In genomic region chr5:129104910-129105455, GRCh38 we compare ENCODE assay signal across 21 cellular contexts. TPM values are rescaled to one million over a fixed set of nuclear protein-coding genes. Genes with fewer than 3 reads are reported as not detected.
A peak's percentile ranks its signal among the peaks of the same experiment; 100 is the strongest.
DNase-seq lines count a peak whose midpoint lies in the region; ATAC-seq, FAIRE-seq and TF ChIP-seq lines count a peak whose summit lies in the region.
"Had no signal": no experiment of that assay in that cellular context is flagged by ENCODE, and none has a peak within 500 bp of the region (broad histone marks: within the 10 kb centered on the region; RNA-seq: fewer than 3 reads in every experiment).

No MANE protein-coding gene starts in this region.

- ATAC-seq in HepG2 (no peak), right lobe of liver (no peak), K562 (no peak)
- ATAC-seq: HCT116 had no signal

- H3K79me2 ChIP-seq in HepG2 (ENCODE audit: insufficient read depth, low read length) (peaks cover 26% of the 10 kb centered on the region), K562 (ENCODE audit: control insufficient read depth, insufficient read depth, low read length) (peaks cover 48% of the 10 kb centered on the region)

- H3K27me3 ChIP-seq in HepG2 (ENCODE audit: control insufficient read depth in 1 of 2, insufficient read depth in 2 of 2, low read length in 2 of 2), result no peaks in the 10 kb centered on the region; a peak in 1 of 5 replicates
- no peaks in the 10 kb centered on the region for H3K27me3 ChIP-seq in right lobe of liver
- H3K27me3 ChIP-seq in K562 (ENCODE audit: control insufficient read depth in 2 of 2, insufficient read depth in 2 of 2, low read length in 2 of 2), result no peaks in the 10 kb centered on the region
- no peaks in the 10 kb centered on the region for H3K27me3 ChIP-seq in skeletal muscle tissue (ENCODE audit: control insufficient read depth in 3 of 3, insufficient read depth in 3 of 3, low read length in 3 of 3)
- H3K27me3 ChIP-seq: BE2C had no signal

- H4K20me1 ChIP-seq in HepG2 (ENCODE audit: insufficient read depth, low read length) (no peaks in the 10 kb centered on the region), K562 (replicated peaks; ENCODE audit: control insufficient read depth, insufficient read depth, low read length) (no peaks in the 10 kb centered on the region)

- CTCF ChIA-PET in HepG2 (lab: Yijun Ruan, JAX; ENCODE audit: low intra/inter-chr PET ratio, low total read pairs), result no interaction called here
- CTCF ChIA-PET in K562 (lab: Yijun Ruan, JAX; ENCODE audit: low intra/inter-chr PET ratio), result no interaction called here

- no peak for TF ChIP-seq POLR2A in HepG2 (IDR thresholded peaks at IDR 0.05; ENCODE audit: insufficient read depth in 1 of 2, low read depth in 2 of 2, low read length in 2 of 2)
- TF ChIP-seq POLR2A in right lobe of liver (IDR thresholded peaks at IDR 0.05), result no peak
- TF ChIP-seq POLR2A in K562 (conservative IDR thresholded peaks at IDR 0.05), result no peak

- TF ChIP-seq RAD21 in HepG2 (CRISPR knock-in tag; IDR thresholded peaks at IDR 0.05) (no peak), K562 (CRISPR knock-in tag; conservative IDR thresholded peaks at IDR 0.05 in 1 of 2, IDR thresholded peaks at IDR 0.05 in 1 of 2) (no peak)

- no peak for DNase-seq in HepG2 (ENCODE audit: low spot score)
- no peak for DNase-seq in right lobe of liver
- no peak for DNase-seq in K562 (ENCODE audit: extremely low read depth in 1 of 4, low spot score in 3 of 4)
- DNase-seq in ureter (ENCODE audit: low spot score), result no peak
- DNase-seq in HUDEP-2 (lab: John Stamatoyannopoulos, UW; ENCODE audit: unreplicated experiment in 76 of 76), result no peak
- DNase-seq: ACHN; BE2C; C1 segment of cervical spinal cord; CD4-positive, CD25-positive, alpha-beta regulatory T cell; CD8-positive, alpha-beta memory T cell; COR-L47; DMS 273 treated with DMSO at 0.1 percent for 48 hours; DMS53; GDM1; GM23248; H7; HFFc6 had no signal

- H3K4me3 ChIP-seq in HepG2 (replicated peaks in 1 of 3; ENCODE audit: insufficient read depth in 1 of 3, low read depth in 2 of 3, low read length in 3 of 3) (no peak overlapping the region), right lobe of liver (no peak overlapping the region), K562 (no peak overlapping the region), skeletal muscle tissue (ENCODE audit: low read length in 3 of 3) (no peak overlapping the region)
- H3K4me3 ChIP-seq: GM23248 had no signal

- H3K9me3 ChIP-seq in HepG2 (ENCODE audit: low read length) (no peaks in the 10 kb centered on the region), right lobe of liver (no peaks in the 10 kb centered on the region), K562 (replicated peaks; ENCODE audit: control insufficient read depth, insufficient read depth, low read depth, low read length) (no peaks in the 10 kb centered on the region), skeletal muscle tissue (ENCODE audit: control insufficient read depth in 3 of 3, low read length in 3 of 3) (no peaks in the 10 kb centered on the region)
- H3K9me3 ChIP-seq: BE2C had no signal

- 97% methylated on average over 5 of the region's 5 CpGs for WGBS in HepG2 (ENCODE audit: low lambda C conversion rate)
- 95% methylated on average over 5 of the region's 5 CpGs for WGBS in right lobe of liver (ENCODE audit: insufficient coverage, low coverage, low lambda C conversion rate, missing lambda C conversion rate)
- 94% methylated on average over 5 of the region's 5 CpGs for WGBS in K562 (ENCODE audit: insufficient coverage, low coverage, missing lambda C conversion rate)

- no peak overlapping the region for H3K4me2 ChIP-seq in HepG2 (ENCODE audit: low read depth, low read length)
- H3K4me2 ChIP-seq in K562 (ENCODE audit: insufficient read depth, low read length), result no peak overlapping the region
- H3K4me2 ChIP-seq: KMS-11 had no signal

- FAIRE-seq in HepG2 (lab: Jason Lieb, UNC) (no peak), K562 (lab: Jason Lieb, UNC) (no peak)

- H3K27ac ChIP-seq in HepG2 (ENCODE audit: extremely low read length, insufficient read depth, low read length) (no peak overlapping the region), right lobe of liver (no peak overlapping the region), K562 (ENCODE audit: extremely low read depth, low read depth, low read length) (no peak overlapping the region), skeletal muscle tissue (ENCODE audit: low read depth, low read length) (peak overlapping the region; percentile 9)
- H3K27ac ChIP-seq: GM23248, HL-60, KMS-11 had no signal

- H3K9me1 ChIP-seq in K562 (ENCODE audit: control insufficient read depth, insufficient read depth, low read length), result no peaks in the 10 kb centered on the region

- BruUV-seq in HepG2 (replicated peaks; lab: Mats Ljungman, UMichigan) (no TSS peak), K562 (replicated peaks; lab: Mats Ljungman, UMichigan) (no TSS peak)

- TF ChIP-seq EP300 in HepG2 (IDR thresholded peaks at IDR 0.05; ENCODE audit: low read depth in 2 of 2, low read length in 2 of 2), result no peak
- TF ChIP-seq EP300 in HepG2 (CRISPR knock-in tag; IDR thresholded peaks at IDR 0.05; ENCODE audit: borderline replicate concordance), result no peak
- no peak for TF ChIP-seq EP300 in K562 (IDR thresholded peaks at IDR 0.05; ENCODE audit: low read length)

- H2AFZ ChIP-seq in HepG2 (ENCODE audit: low read length) (no peak overlapping the region), K562 (ENCODE audit: low read depth, low read length) (no peak overlapping the region)
- H2AFZ ChIP-seq: GM23248 had no signal

- POLR2A ChIA-PET in HepG2 (lab: Yijun Ruan, JAX), result no interaction called here
- POLR2A ChIA-PET in K562 (lab: Yijun Ruan, JAX), result no interaction called here

- no peak overlapping the region for H3K9ac ChIP-seq in HepG2 (ENCODE audit: insufficient read depth, low read depth, low read length)
- no peak overlapping the region for H3K9ac ChIP-seq in K562 (ENCODE audit: insufficient read depth in 1 of 2, low read depth in 2 of 2, low read length in 2 of 2)
- H3K9ac ChIP-seq in skeletal muscle tissue (ENCODE audit: low read depth in 1 of 3, low read length in 3 of 3), result no peak overlapping the region
- H3K9ac ChIP-seq: GM23248, KMS-11 had no signal

- TF ChIP-seq CTCF in HepG2 (CRISPR knock-in tag; IDR thresholded peaks at IDR 0.05), result no peak
- TF ChIP-seq CTCF in right lobe of liver (IDR thresholded peaks at IDR 0.05), result no peak
- no peak for TF ChIP-seq CTCF in K562 (IDR thresholded peaks at IDR 0.05 in 2 of 3, conservative IDR thresholded peaks at IDR 0.05 in 1 of 3; ENCODE audit: insufficient read depth in 2 of 3, low read depth in 1 of 3, low read length in 3 of 3)

- intact Hi-C loops in HepG2 (cut with micrococcal nuclease; ENCODE audit: unreplicated experiment) (no loop called here), right lobe of liver (cut with DNase I) (no loop called here), K562 (cut with micrococcal nuclease) (no loop called here)

- H3K4me1 ChIP-seq in HepG2 (ENCODE audit: insufficient read depth, low read length), result no peaks in the 10 kb centered on the region
- H3K4me1 ChIP-seq in right lobe of liver, result peaks cover 0 to 20% (median 1%) of the 10 kb centered on the region in 4 donors
- no peaks in the 10 kb centered on the region for H3K4me1 ChIP-seq in K562 (replicated peaks in 1 of 2; ENCODE audit: control insufficient read depth in 2 of 2, insufficient read depth in 2 of 2, low read length in 2 of 2)
- H3K4me1 ChIP-seq in skeletal muscle tissue (ENCODE audit: control insufficient read depth in 3 of 3, insufficient read depth in 3 of 3, low read length in 3 of 3), result no peaks in the 10 kb centered on the region

- H3K36me3 ChIP-seq in HepG2 (replicated peaks in 1 of 2; ENCODE audit: control insufficient read depth in 1 of 2, insufficient read depth in 2 of 2, low read length in 2 of 2), result peaks cover 2 to 26% of the 10 kb centered on the region in 2 experiments; a peak in 4 of 5 replicates
- H3K36me3 ChIP-seq in right lobe of liver, result peaks cover 0 to 7% (median 4%) of the 10 kb centered on the region in 4 donors
- peaks cover 40% of the 10 kb centered on the region for H3K36me3 ChIP-seq in K562 (ENCODE audit: control insufficient read depth, insufficient read depth, low read length)
- H3K36me3 ChIP-seq in skeletal muscle tissue (ENCODE audit: control insufficient read depth in 3 of 3, insufficient read depth in 3 of 3, low read length in 3 of 3), result peaks cover 3 to 13% (median 5%) of the 10 kb centered on the region in 3 donors

- in situ Hi-C loops in HepG2 (cut with HindIII; ENCODE audit: extremely low pct_ligation_motif_present, low pct_unique_long_range_greater_than_20kb) (loop anchor here (25.0 kb wide), 1 partner anchor 893 kb away; no protein-coding TSS in a partner anchor), K562 (cut with MboI) (no loop called here)

RNA-seq across cellular contexts. Expression of gene ISOC1, which starts 10.4 kb away (rescaled TPM):
- total RNA-seq in HepG2 (2016; rRNA removed; fragmentation: Illumina TruSeq; extraction: Trizol) (51.3 and 65.0 TPM in 2 replicates), right lobe of liver (10 to 100 TPM; 32.2 to 52.8 (median 44.4) TPM), K562 (2014; rRNA removed) (47.3 and 52.0 TPM in 2 replicates), K562 (2014; rRNA removed; fragmentation: Illumina TruSeq; extraction: Trizol) (51.3 and 52.3 TPM in 2 replicates), K562 (2015; rRNA removed; fragmentation: Illumina TruSeq; extraction: Trizol) (49.3 and 52.6 TPM in 2 replicates), K562 (2021) (50.5 and 54.0 TPM in 2 replicates), skeletal muscle tissue (32.4 TPM), ureter (21.1 TPM)
- 15.5 and 15.7 TPM in 2 replicates for total RNA-seq in HepG2 (2016; cell fraction: cytosol; rRNA removed; fragmentation: Illumina TruSeq; extraction: Trizol; ENCODE audit: low read depth)
- total RNA-seq in HepG2 (2016; cell fraction: insoluble cytoplasmic fraction; rRNA removed; fragmentation: Illumina TruSeq; extraction: Trizol), result 51.7 and 63.3 TPM in 2 replicates
- 27.2 and 27.5 TPM in 2 replicates for total RNA-seq in HepG2 (2016; cell fraction: membrane; rRNA removed; fragmentation: Illumina TruSeq; extraction: Trizol)
- 35.1 and 38.5 TPM in 2 replicates for total RNA-seq in HepG2 (2016; cell fraction: nucleus; rRNA removed; fragmentation: Illumina TruSeq; extraction: Trizol)
- polyA plus RNA-seq in HepG2 (2011; rRNA removed) (22.1 and 25.7 TPM in 2 replicates), K562 (2011; rRNA removed) (46.3 and 67.9 TPM in 2 replicates), K562 (2014; fragmentation: Illumina TruSeq; extraction: Trizol) (52.3 and 60.9 TPM in 2 replicates), K562 (2014; fragmentation: Nextera tagmentation; extraction: Ambion mirVana) (10 to 100 TPM; 14.0 to 20.7 TPM), K562 (2014; rRNA removed) (55.9 and 66.5 TPM in 2 replicates)
- polyA plus RNA-seq in HepG2 (2011; cell fraction: cytosol; rRNA removed), result 16.8 and 22.5 TPM in 2 replicates
- polyA plus RNA-seq in HepG2 (2011; cell fraction: nucleus; rRNA removed), result 11.6 and 11.8 TPM in 2 replicates
- polyA plus RNA-seq in HepG2 (2012), result 22.3 and 26.6 TPM in 2 replicates
- polyA plus RNA-seq in HepG2 (2016; cell fraction: cytosol; fragmentation: Illumina TruSeq; extraction: Trizol; ENCODE audit: low read depth), result 6.3 and 8.5 TPM in 2 replicates
- polyA plus RNA-seq in HepG2 (2016; cell fraction: insoluble cytoplasmic fraction; fragmentation: Illumina TruSeq; extraction: Trizol; ENCODE audit: low read depth), result 89.1 and 90.6 TPM in 2 replicates
- polyA plus RNA-seq in HepG2 (2016; cell fraction: membrane; fragmentation: Illumina TruSeq; extraction: Trizol; ENCODE audit: low read depth), result 21.1 and 21.2 TPM in 2 replicates
- 52.9 and 62.0 TPM in 2 replicates for polyA plus RNA-seq in HepG2 (2016; cell fraction: nucleus; fragmentation: Illumina TruSeq; extraction: Trizol; ENCODE audit: insufficient read depth, low read depth)
- polyA minus RNA-seq in HepG2 (2011; rRNA and poly(A)+ RNA removed; ENCODE audit: low replicate concordance), result 30.2 and 33.7 TPM in 2 replicates
- 20.3 and 24.0 TPM in 2 replicates for polyA minus RNA-seq in HepG2 (2011; cell fraction: cytosol; rRNA and poly(A)+ RNA removed)
- polyA minus RNA-seq in HepG2 (2011; cell fraction: nucleus; rRNA and poly(A)+ RNA removed), result 37.9 and 43.9 TPM in 2 replicates
- total RNA-seq in K562 (2011; cell fraction: chromatin; rRNA removed; ENCODE audit: low replicate concordance), result 7.7 and 15.0 TPM in 2 replicates
- 8.7 and 10.7 TPM in 2 replicates for total RNA-seq in K562 (2011; cell fraction: nucleolus; rRNA removed)
- total RNA-seq in K562 (2011; cell fraction: nucleoplasm; rRNA removed), result 12.4 and 20.6 TPM in 2 replicates
- 41.2 TPM in 2 replicates for polyA plus RNA-seq in K562 (2011; cell fraction: cytosol; rRNA removed)
- polyA plus RNA-seq in K562 (2011; cell fraction: nucleus; rRNA removed), result 12.5 and 14.6 TPM in 2 replicates
- polyA plus RNA-seq in K562 (2012), result 32.7 and 47.2 TPM in 2 replicates
- 52.4 and 67.7 TPM in 2 replicates for polyA minus RNA-seq in K562 (2011; rRNA and poly(A)+ RNA removed)
- 22.9 and 34.2 TPM in 2 replicates for polyA minus RNA-seq in K562 (2011; cell fraction: cytosol; rRNA and poly(A)+ RNA removed)
- 12.0 and 17.7 TPM in 2 replicates for polyA minus RNA-seq in K562 (2011; cell fraction: nucleus; rRNA and poly(A)+ RNA removed)

Comparison
In these comparisons a context has a peak if more than half of its experiments do, and no peak if none do; other contexts are left out.
1. Of the 241 proteins assayed by ChIP-seq in both HepG2 and K562: peak only in HepG2: none; only in K562: MAFG and NFE2; in both: MAFF and MAFK; in neither: 237.